In the genomic region with DNA sequence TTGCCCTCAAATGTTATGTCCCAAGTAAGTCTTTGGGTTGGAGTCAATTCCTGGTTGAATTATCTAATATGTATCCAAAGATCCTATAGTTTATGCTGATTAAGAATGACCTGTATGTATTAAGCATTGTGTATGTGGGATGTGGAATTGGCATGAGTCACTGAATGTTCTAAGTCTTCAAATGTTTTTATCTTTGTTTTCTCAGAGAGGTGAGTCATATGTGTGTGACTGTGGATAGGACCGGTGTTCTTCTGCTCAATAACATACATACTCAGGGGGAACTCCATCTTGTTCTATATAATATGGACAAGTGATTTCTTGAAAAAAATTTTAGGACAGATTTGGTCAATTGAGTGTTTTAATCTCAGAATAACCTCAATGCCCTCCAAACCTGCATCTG, we compare ENCODE assay signal across 15 cellular contexts. TPM values are rescaled to one million over a fixed set of nuclear protein-coding genes. Genes with fewer than 3 reads are reported as not detected.
DNase-seq lines count a peak whose midpoint lies in the region; ATAC-seq and TF ChIP-seq lines count a peak whose summit lies in the region.
"Had no signal": no experiment of that assay in that cellular context is flagged by ENCODE, and none has a peak within 500 bp of the region (broad histone marks: within the 10 kb centered on the region; RNA-seq: fewer than 3 reads in every experiment).

No MANE protein-coding gene starts in this region.

- H3K9me3 ChIP-seq in AG04450 (ENCODE audit: control insufficient read depth, insufficient read depth, low read length) (no peaks in the 10 kb centered on the region), transverse colon (no peaks in the 10 kb centered on the region)
- H3K9me3 ChIP-seq: upper lobe of left lung had no signal

- no peaks in the 10 kb centered on the region for H3K27me3 ChIP-seq in AG04450 (ENCODE audit: control insufficient read depth, insufficient read depth, low read length)
- H3K27me3 ChIP-seq in brain microvascular endothelial cell (replicated peaks), result no peaks in the 10 kb centered on the region
- H3K27me3 ChIP-seq in transverse colon, result no peaks in the 10 kb centered on the region
- H3K27me3 ChIP-seq: upper lobe of left lung had no signal

- TF ChIP-seq CTCF in AG04450 (IDR thresholded peaks at IDR 0.05; ENCODE audit: low read depth, low read length) (no peak), brain microvascular endothelial cell (IDR thresholded peaks at IDR 0.05; ENCODE audit: low read depth, low read length, missing control alignments) (no peak), transverse colon (IDR thresholded peaks at IDR 0.05) (no peak)

- 50 to 59% methylated on average over 1 of the region's 1 CpG for WGBS in transverse colon (ENCODE audit: low coverage in 1 of 2), 2 donors

- no peak for TF ChIP-seq POLR2A in transverse colon (IDR thresholded peaks at IDR 0.05)

- H3K27ac ChIP-seq in AG04450 (ENCODE audit: low read depth, low read length) (no peak overlapping the region), brain microvascular endothelial cell (no peak overlapping the region), transverse colon (no peak overlapping the region)
- H3K27ac ChIP-seq: skin epidermis, upper lobe of left lung had no signal

- POLR2A ChIA-PET in AG04450 (lab: Yijun Ruan, JAX), result no interaction called here

- CTCF ChIA-PET in AG04450 (lab: Charles Lee), result no interaction called here

- in situ Hi-C loops in brain microvascular endothelial cell (cut with HindIII; ENCODE audit: low pct_ligation_motif_present, low sequenced_read_pairs), result no loop called here
- in situ Hi-C loops in transverse colon (cut with MboI; ENCODE audit: low pct_ligation_motif_present in 1 of 4, low pct_unique_long_range_greater_than_20kb in 1 of 4, low sequenced_read_pairs in 3 of 4), result no loop called here

- H3K4me3 ChIP-seq in AG04450 (ENCODE audit: low read depth, low read length), result no peak overlapping the region
- no peak overlapping the region for H3K4me3 ChIP-seq in brain microvascular endothelial cell (ENCODE audit: low read depth, low read length)
- H3K4me3 ChIP-seq in transverse colon, result no peak overlapping the region
- H3K4me3 ChIP-seq: skin epidermis, upper lobe of left lung had no signal

- no peak for TF ChIP-seq EP300 in transverse colon (IDR thresholded peaks at IDR 0.05; ENCODE audit: low read depth)

- intact Hi-C loops in transverse colon (cut with DNase I; ENCODE audit: low total_unique reads), result no loop called here

- no peaks in the 10 kb centered on the region for H3K36me3 ChIP-seq in brain microvascular endothelial cell (replicated peaks)
- H3K36me3 ChIP-seq in transverse colon, result no peaks in the 10 kb centered on the region
- H3K36me3 ChIP-seq: upper lobe of left lung had no signal

- ATAC-seq in HG02588 (IDR thresholded peaks at IDR 0.05; ENCODE audit: unreplicated experiment), result no peak
- ATAC-seq: naive thymus-derived CD8-positive, alpha-beta T cell had no signal

- DNase-seq in AG04450 (ENCODE audit: low read depth, low spot score) (peak; percentile 29), HT1080 (ENCODE audit: low read depth) (peak; percentile 92), brain microvascular endothelial cell (peak; percentile 80), iris pigment epithelial cell (ENCODE audit: low read depth) (peak; percentile 94), NCI-H2029 (lab: John Stamatoyannopoulos, UW) (no peak), 8988T (no peak), transverse colon (no peak)
- DNase-seq: activated CD8-positive, alpha-beta memory T cell treated with anti-CD3 and anti-CD28 coated beads, Interleukin-2, amount 50 U/mL, for 4 hours; amniotic stem cell; immature natural killer cell; naive thymus-derived CD8-positive, alpha-beta T cell; NCI-H1048; upper lobe of left lung had no signal

- H3K4me1 ChIP-seq in transverse colon, result peaks cover 0 to 5% (median under 1%) of the 10 kb centered on the region in 4 donors

RNA-seq across cellular contexts. Expression of gene NAV3, which starts 57.9 kb away (rescaled TPM):
- polyA plus RNA-seq in AG04450 (2011; rRNA removed), result 29.8 and 36.1 TPM in 2 replicates
- polyA minus RNA-seq in AG04450 (2011; rRNA and poly(A)+ RNA removed), result 242 and 301 TPM in 2 replicates
- total RNA-seq in HT1080 (2014; rRNA removed; shearing (Covaris generic)), result 59.7 and 71.0 TPM in 2 replicates
- polyA plus RNA-seq in HT1080 (2015; cell fraction: cytosol; rRNA removed), result 7.4 and 25.6 TPM in 2 replicates
- 24.3 and 28.9 TPM in 2 replicates for polyA plus RNA-seq in HT1080 (2015; cell fraction: nucleus; rRNA removed)
- 10 to 100 TPM in 1 of 4 donors, 1 to 10 TPM in 3; 1.1 to 10.6 (median 3.6) TPM for total RNA-seq in transverse colon
- total RNA-seq: naive thymus-derived CD8-positive, alpha-beta T cell had no signal
- polyA plus RNA-seq: immature natural killer cell; naive thymus-derived CD8-positive, alpha-beta T cell had no signal

Comparison
In these comparisons a context has a peak if more than half of its experiments do, and no peak if none do; other contexts are left out.
1. DNase-seq: peak in AG04450 (single experiment), HT1080 (single experiment), brain microvascular endothelial cell (single experiment) and iris pigment epithelial cell (single experiment); none in NCI-H2029 (single experiment), 8988T (single experiment) and transverse colon (single experiment).